In the genomic region with DNA sequence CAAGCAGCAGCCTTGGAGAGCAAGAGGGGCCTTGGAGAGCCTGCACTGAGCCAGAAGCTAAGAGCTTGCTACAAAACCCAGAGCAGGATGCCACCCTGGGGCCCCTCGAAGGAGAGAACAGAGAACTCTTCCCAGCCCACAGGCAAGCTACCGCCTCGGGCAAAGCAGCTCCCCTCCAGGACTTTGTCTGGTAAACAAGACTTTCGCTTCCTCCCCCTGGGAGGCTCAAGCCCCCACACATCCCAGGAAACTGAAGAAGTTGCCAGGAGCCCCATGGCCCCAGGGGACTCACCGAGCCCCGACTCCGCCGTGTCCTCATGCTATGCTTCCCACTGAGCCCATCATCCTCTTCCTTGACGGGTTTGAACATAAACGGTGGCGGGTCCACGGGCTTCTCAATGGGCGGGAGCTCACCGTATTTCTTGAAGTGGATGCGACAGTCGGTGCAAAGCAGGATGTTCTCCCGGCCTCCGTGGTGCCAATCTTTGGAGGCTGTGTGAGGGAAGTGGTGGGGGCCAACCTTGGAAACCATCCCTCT, we compare ENCODE assay signal across 1 cellular context.
TF ChIP-seq lines count a peak whose summit lies in the region.

No MANE protein-coding gene starts in this region.

TF ChIP-seq in GM12878, 131 proteins besides CTCF, POLR2A, EP300 and RAD21:
- TF ChIP-seq EED (IDR thresholded peaks at IDR 0.05; ENCODE audit: low read depth) (no peak), STAT1 (conservative IDR thresholded peaks at IDR 0.05) (no peak)
